ENCODE assay signal across 19 cellular contexts in genomic region chrX:16491461-16491860, GRCh38.
"Had no signal": no experiment of that assay in that cellular context is flagged by ENCODE, and none has a peak within 500 bp of the region (broad histone marks: within the 10 kb centered on the region; RNA-seq: fewer than 3 reads in every experiment).

No MANE protein-coding gene starts in this region.

- H3K27me3 ChIP-seq: body of pancreas had no signal

- H3K4me1 Mint-ChIP-seq: activated CD4-positive, alpha-beta T cell treated with anti-CD3 and anti-CD28 coated beads, Interleukin-2, amount 10 ng/mL, durations not matched to agents 7 days and 5 days; T-helper 17 cell had no signal

- H3K4me3 Mint-ChIP-seq: activated CD4-positive, alpha-beta T cell treated with anti-CD3 and anti-CD28 coated beads, Interleukin-2, amount 10 ng/mL, durations not matched to agents 7 days and 5 days; activated naive CD4-positive, alpha-beta T cell treated with anti-CD3 and anti-CD28 coated beads, Interleukin-2, amount 50 U/mL, for 24 hours; dendritic cell treated with granulocyte-macrophage colony-stimulating factor and Interleukin-4, amounts not matched to agents 40 ng/mL and 50 ng/mL, for 4 days; T-helper 17 cell; type B pancreatic cell had no signal

- DNase-seq: activated CD4-positive, alpha-beta T cell treated with anti-CD3 and anti-CD28 coated beads, Interleukin-2, amount 10 ng/mL, durations not matched to agents 7 days and 5 days; activated CD4-positive, CD25-positive, alpha-beta regulatory T cell; activated T-cell treated with anti-CD3 and anti-CD28 coated beads for 4 hours; body of pancreas; erythroblast; hippocampal formation; mucosa of descending colon; naive thymus-derived CD8-positive, alpha-beta T cell; nucleus accumbens; psoas muscle; stimulated activated CD4-positive, alpha-beta T cell treated with anti-CD3 and anti-CD28 coated beads, Interleukin-12 subunit alpha, Interleukin-12 subunit beta, amount 100 ng/mL, for 4 hours; stimulated activated naive CD4-positive, alpha-beta T cell; substantia nigra; T-helper 17 cell had no signal

- H3K9me3 ChIP-seq: body of pancreas, mucosa of descending colon, psoas muscle had no signal

- H3K4me1 ChIP-seq: body of pancreas, psoas muscle had no signal

- H3K27ac Mint-ChIP-seq: activated CD4-positive, alpha-beta T cell treated with anti-CD3 and anti-CD28 coated beads, Interleukin-2, amount 10 ng/mL, durations not matched to agents 7 days and 5 days; activated naive CD4-positive, alpha-beta T cell treated with anti-CD3 and anti-CD28 coated beads, Interleukin-2, amount 50 U/mL, for 24 hours; dendritic cell treated with granulocyte-macrophage colony-stimulating factor and Interleukin-4, amounts not matched to agents 40 ng/mL and 50 ng/mL, for 4 days; naive thymus-derived CD8-positive, alpha-beta T cell; T-helper 17 cell; type B pancreatic cell had no signal

- H3K27ac ChIP-seq: body of pancreas, psoas muscle had no signal

- H3K9me3 Mint-ChIP-seq: activated CD4-positive, alpha-beta T cell treated with anti-CD3 and anti-CD28 coated beads, Interleukin-2, amount 10 ng/mL, durations not matched to agents 7 days and 5 days; activated naive CD4-positive, alpha-beta T cell treated with anti-CD3 and anti-CD28 coated beads, Interleukin-2, amount 50 U/mL, for 24 hours; dendritic cell treated with granulocyte-macrophage colony-stimulating factor and Interleukin-4, amounts not matched to agents 40 ng/mL and 50 ng/mL, for 4 days had no signal

- H3K27me3 Mint-ChIP-seq: activated CD4-positive, alpha-beta T cell treated with anti-CD3 and anti-CD28 coated beads, Interleukin-2, amount 10 ng/mL, durations not matched to agents 7 days and 5 days; activated naive CD4-positive, alpha-beta T cell treated with anti-CD3 and anti-CD28 coated beads, Interleukin-2, amount 50 U/mL, for 24 hours; dendritic cell treated with granulocyte-macrophage colony-stimulating factor and Interleukin-4, amounts not matched to agents 40 ng/mL and 50 ng/mL, for 4 days; T-helper 17 cell; type B pancreatic cell had no signal

- H3K4me3 ChIP-seq: body of pancreas, lung, mucosa of descending colon, psoas muscle had no signal

- ATAC-seq: body of pancreas; mucosa of descending colon; naive thymus-derived CD8-positive, alpha-beta T cell; psoas muscle; sciatic nerve; T-helper 17 cell had no signal

- H3K36me3 Mint-ChIP-seq: activated naive CD4-positive, alpha-beta T cell treated with anti-CD3 and anti-CD28 coated beads, Interleukin-2, amount 50 U/mL, for 24 hours; naive thymus-derived CD8-positive, alpha-beta T cell had no signal
